11 cellular contexts compared by ENCODE assay signal in the genomic region with DNA sequence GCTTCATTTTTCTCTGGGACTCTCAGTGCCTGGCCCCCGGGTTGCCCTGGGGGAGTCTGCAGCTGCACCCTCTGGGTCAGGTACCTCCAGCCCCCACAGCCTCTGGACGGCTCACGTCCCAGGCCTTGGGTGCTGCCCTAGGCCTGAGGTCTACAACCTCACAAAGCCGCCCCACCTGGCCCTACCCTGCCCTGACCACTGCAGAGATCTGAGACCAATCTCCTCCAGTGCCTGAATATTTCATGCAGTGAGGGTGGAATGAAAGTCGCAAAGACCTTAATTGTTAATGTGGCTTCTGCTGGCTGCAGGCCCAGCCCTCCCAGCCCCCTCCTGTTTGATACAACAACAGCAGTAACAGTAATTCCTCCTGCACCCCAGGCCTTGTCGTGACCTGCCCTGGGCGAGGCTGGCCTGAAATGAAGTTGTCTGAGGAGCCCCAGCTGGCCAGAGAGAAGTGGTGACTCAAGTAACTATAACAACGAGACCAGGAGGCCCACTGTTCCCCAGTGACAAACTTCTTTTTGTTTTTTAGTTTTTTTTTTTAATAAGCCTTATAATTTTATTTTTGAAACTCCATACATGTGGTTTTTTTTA. TPM values are rescaled to one million over a fixed set of nuclear protein-coding genes. Genes with fewer than 3 reads are reported as not detected.
DNase-seq lines count a peak whose midpoint lies in the region; FAIRE-seq and TF ChIP-seq lines count a peak whose summit lies in the region.
"Had no signal": no experiment of that assay in that cellular context is flagged by ENCODE, and none has a peak within 500 bp of the region (broad histone marks: within the 10 kb centered on the region; RNA-seq: fewer than 3 reads in every experiment).

No MANE protein-coding gene starts in this region.

- H2BK15ac ChIP-seq in H1 (ENCODE audit: low read length): no peak overlapping the region

- no peak overlapping the region for H3K56ac ChIP-seq in H1 (replicated peaks; ENCODE audit: insufficient read length, low read depth, low read length)

- H3K27me3 ChIP-seq in MG63 (no peaks in the 10 kb centered on the region), H1 (replicated peaks in 1 of 4; ENCODE audit: control insufficient read depth in 3 of 4, extremely low read depth in 1 of 4, insufficient read depth in 3 of 4, low read length in 3 of 4) (no peaks in the 10 kb centered on the region; a peak in 1 of 7 replicates), mucosa of stomach (ENCODE audit: control insufficient read depth, insufficient read depth, low read length) (no peaks in the 10 kb centered on the region), sigmoid colon (no peaks in the 10 kb centered on the region), tibial artery (peaks cover 0 to 23% of the 10 kb centered on the region in 2 donors)
- H3K27me3 ChIP-seq: esophagus muscularis mucosa had no signal

- CTCF ChIA-PET in H1 (lab: Charles Lee; ENCODE audit: partially characterized antibody): no interaction called here

- H2AFZ ChIP-seq in H1 (ENCODE audit: low read length): no peak overlapping the region

- no peak overlapping the region for H4K91ac ChIP-seq in H1 (replicated peaks; ENCODE audit: insufficient read length, low read length)

- H2BK12ac ChIP-seq in H1 (ENCODE audit: low read depth, low read length): 0 out of 2 replicates have a peak overlapping the region, but pooled peaks have one; percentile 23

- H3K4me1 ChIP-seq in H1 (replicated peaks in 1 of 4; ENCODE audit: control insufficient read depth in 3 of 4, insufficient read depth in 4 of 4, low read length in 3 of 4) (peaks cover 0 to 6% (median 0%) of the 10 kb centered on the region in 4 experiments; a peak in 2 of 7 replicates), mucosa of stomach (ENCODE audit: control insufficient read depth, insufficient read depth, low read length) (peaks cover 23% of the 10 kb centered on the region), sigmoid colon (peaks cover 0 to 6% (median 3%) of the 10 kb centered on the region in 4 donors), tibial artery (peaks cover 0 to 6% (median 3%) of the 10 kb centered on the region in 4 donors)

- no peaks in the 10 kb centered on the region for H4K20me1 ChIP-seq in H1 (replicated peaks in 1 of 2; ENCODE audit: control insufficient read depth in 1 of 2, insufficient read depth in 2 of 2, low read length in 2 of 2)

- H3K4me2 ChIP-seq in H1 (ENCODE audit: insufficient read depth in 1 of 2, low read depth in 2 of 2, low read length in 2 of 2): no peak overlapping the region

- no peak overlapping the region for H2BK120ac ChIP-seq in H1 (replicated peaks; ENCODE audit: low read depth, low read length)

- DNase-seq in EH (ENCODE audit: low read depth) (peak; percentile 45), MG63 (peak; percentile 59), H1 (ENCODE audit: low read depth in 1 of 2, low spot score in 2 of 2) (no peak), nucleus accumbens (lab: John Stamatoyannopoulos, UW) (no peak), sigmoid colon (no peak), tibial artery (no peak), posterior vena cava (ENCODE audit: low spot score) (no peak)
- DNase-seq: NCI-H1436 treated with DMSO at 0.1 percent for 48 hours; stimulated activated CD4-positive, alpha-beta T cell treated with anti-CD3 and anti-CD28 coated beads, Interleukin-4, amount 100 ng/mL, for 24 hours had no signal

- WGBS in H1 (ENCODE audit: extremely low coverage in 1 of 2, insufficient coverage in 1 of 2, insufficient read length in 1 of 2, insufficient replicate concordance in 2 of 2, low coverage in 1 of 2, low lambda C conversion rate in 2 of 2, missing lambda C conversion rate in 1 of 2), 2 experiments: 88% methylated on average over 8 of the region's 8 CpGs; no CpG with 5 or more reads in 1 of the 2 experiments
- 71 to 76% methylated on average over 8 of the region's 8 CpGs for WGBS in sigmoid colon, 2 donors

- H2AK5ac ChIP-seq in H1 (ENCODE audit: low read depth, low read length): no peak overlapping the region

- no peak for TF ChIP-seq RAD21 in H1 (IDR thresholded peaks at IDR 0.05 in 1 of 2, conservative IDR thresholded peaks at IDR 0.05 in 1 of 2; ENCODE audit: low read depth in 2 of 2, low read length in 2 of 2)

- TF ChIP-seq EP300 in H1 (IDR thresholded peaks at IDR 0.05; ENCODE audit: borderline replicate concordance in 1 of 2, low read depth in 2 of 2, low read length in 2 of 2) (no peak), sigmoid colon (IDR thresholded peaks at IDR 0.05) (no peak)

- TF ChIP-seq CTCF in H1 (IDR thresholded peaks at IDR 0.05; ENCODE audit: control extremely low read depth in 1 of 3, insufficient read depth in 1 of 3, low read depth in 1 of 3, low read length in 3 of 3) (no peak), sigmoid colon (IDR thresholded peaks at IDR 0.05) (no peak), tibial artery (IDR thresholded peaks at IDR 0.05) (no peak)

- H4K5ac ChIP-seq in H1 (ENCODE audit: insufficient read length, low read depth, low read length): no peak overlapping the region

- H2BK5ac ChIP-seq in H1 (ENCODE audit: low read depth, low read length): no peak overlapping the region

- no peak overlapping the region for H3K14ac ChIP-seq in H1 (ENCODE audit: insufficient read length)

- intact Hi-C loops in sigmoid colon (cut with DNase I) (no loop called here), tibial artery (cut with DNase I; ENCODE audit: low total_unique reads) (no loop called here), posterior vena cava (cut with DNase I) (no loop called here)

- H3K36me3 ChIP-seq in MG63 (no peaks in the 10 kb centered on the region), H1 (ENCODE audit: control insufficient read depth in 2 of 4, insufficient read depth in 4 of 4, low read length in 3 of 4) (no peaks in the 10 kb centered on the region), mucosa of stomach (ENCODE audit: control insufficient read depth, insufficient read depth, low read length) (no peaks in the 10 kb centered on the region), sigmoid colon (no peaks in the 10 kb centered on the region), tibial artery (no peaks in the 10 kb centered on the region)
- H3K36me3 ChIP-seq: esophagus muscularis mucosa had no signal

- FAIRE-seq in H1 (lab: Jason Lieb, UNC): no peak

- no peaks in the 10 kb centered on the region for H3K79me2 ChIP-seq in H1 (ENCODE audit: control insufficient read depth in 1 of 2, insufficient read depth in 2 of 2, low read length in 2 of 2)

- no peak overlapping the region for H3K27ac ChIP-seq in H1 (ENCODE audit: low read depth, low read length)
- no peak overlapping the region for H3K27ac ChIP-seq in sigmoid colon
- no peak overlapping the region for H3K27ac ChIP-seq in tibial artery
- H3K27ac ChIP-seq: esophagus muscularis mucosa had no signal

- no peak overlapping the region for H3K23ac ChIP-seq in H1 (ENCODE audit: insufficient read length)

- H3K9me3 ChIP-seq in MG63 (no peaks in the 10 kb centered on the region), H1 (ENCODE audit: insufficient read depth in 2 of 2, low read depth in 1 of 2, low read length in 1 of 2) (no peaks in the 10 kb centered on the region), mucosa of stomach (ENCODE audit: control insufficient read depth, low read length) (no peaks in the 10 kb centered on the region), sigmoid colon (no peaks in the 10 kb centered on the region), tibial artery (no peaks in the 10 kb centered on the region)
- H3K9me3 ChIP-seq: esophagus muscularis mucosa had no signal

- no peak overlapping the region; a peak in 1 of 7 replicates for H3K9ac ChIP-seq in H1 (replicated peaks in 1 of 4; ENCODE audit: extremely low read depth in 1 of 4, low read depth in 3 of 4, low read length in 3 of 4)
- H3K9ac ChIP-seq in mucosa of stomach (ENCODE audit: low read length): peak overlapping the region; percentile 17

- H3K4me3 ChIP-seq in MG63: no peak overlapping the region
- no peak overlapping the region for H3K4me3 ChIP-seq in H1 (ENCODE audit: extremely low read depth in 1 of 4, insufficient read depth in 2 of 4, low read depth in 3 of 4, low read length in 4 of 4)
- no peak overlapping the region for H3K4me3 ChIP-seq in mucosa of stomach (ENCODE audit: low read length)
- no peak overlapping the region for H3K4me3 ChIP-seq in sigmoid colon
- no peak overlapping the region for H3K4me3 ChIP-seq in tibial artery
- H3K4me3 ChIP-seq: esophagus muscularis mucosa had no signal

- H3K18ac ChIP-seq in H1 (ENCODE audit: extremely low read depth, low read length): no peak overlapping the region

- no peak overlapping the region for H2BK20ac ChIP-seq in H1 (ENCODE audit: low read length)

- TF ChIP-seq POLR2A in H1 (IDR thresholded peaks at IDR 0.05; ENCODE audit: control extremely low read depth in 1 of 2, low read depth in 2 of 2, low read length in 2 of 2) (no peak), sigmoid colon (IDR thresholded peaks at IDR 0.05) (no peak)

- H4K8ac ChIP-seq in H1 (ENCODE audit: extremely low read depth, insufficient read depth, low read length): no peak overlapping the region

- H3K79me1 ChIP-seq in H1 (ENCODE audit: low read depth, low read length): no peaks in the 10 kb centered on the region

- peaks cover 2% of the 10 kb centered on the region; the same call in 1 of the 2 replicates for H3K23me2 ChIP-seq in H1 (ENCODE audit: low read depth, low read length)

- POLR2A ChIA-PET in H1 (lab: Charles Lee; ENCODE audit: partially characterized antibody): no interaction called here

- H3K4ac ChIP-seq in H1 (replicated peaks; ENCODE audit: insufficient read length, low read depth, low read length): no peak overlapping the region

RNA-seq across cellular contexts. Expression of a gene that starts 8.8 kb away (rescaled TPM):
- 19.9 and 22.2 TPM in 2 replicates for total RNA-seq in MG63 (2014; rRNA removed; shearing (Covaris generic); ENCODE audit: low replicate concordance)
- total RNA-seq in H1 (2021; fragmentation: NEBNext Ultra II Directional; extraction: Animal tissue kit (Norgen Biotek cat#: 25700)): 35.8 and 38.6 TPM in 2 replicates
- polyA plus RNA-seq in H1 (2011; rRNA removed) (16.8 and 26.4 TPM in 2 replicates), sigmoid colon (10 to 100 TPM; 12.6 to 79.0 (median 49.9) TPM)
- polyA plus RNA-seq in H1 (2011; cell fraction: cytosol; rRNA removed): 18.1 TPM
- 31.7 TPM for polyA plus RNA-seq in H1 (2011; cell fraction: nucleus; rRNA removed)
- polyA plus RNA-seq in H1 (2012, experiment 1 of 2): 18.2 to 30.0 TPM (median 25.2 TPM) in 4 replicates
- 32.9 TPM for polyA plus RNA-seq in H1 (2012, experiment 2 of 2)
- polyA plus RNA-seq in H1 (2013, experiment 1 of 2): 15.1 TPM
- polyA plus RNA-seq in H1 (2013, experiment 2 of 2): 15.5 TPM
- polyA minus RNA-seq in H1 (2011; rRNA and poly(A)+ RNA removed): 22.2 and 22.8 TPM in 2 replicates
- polyA minus RNA-seq in H1 (2011; cell fraction: cytosol; rRNA and poly(A)+ RNA removed): 23.3 TPM
- polyA minus RNA-seq in H1 (2011; cell fraction: nucleus; rRNA and poly(A)+ RNA removed): 19.6 TPM
- total RNA-seq in sigmoid colon (10 to 100 TPM; 11.4 to 31.9 (median 23.9) TPM), posterior vena cava (10 to 100 TPM; 19.8 to 28.2 TPM)

RNA-seq across cellular contexts. Expression of a gene that starts 32.1 kb away (rescaled TPM):
- total RNA-seq in MG63 (2014; rRNA removed; shearing (Covaris generic); ENCODE audit: low replicate concordance): not detected in 2 replicates
- total RNA-seq in H1 (2021; fragmentation: NEBNext Ultra II Directional; extraction: Animal tissue kit (Norgen Biotek cat#: 25700)): 2.6 and 3.1 TPM in 2 replicates
- polyA plus RNA-seq in H1 (2011; rRNA removed) (1.5 and 2.1 TPM in 2 replicates), sigmoid colon (under 1 TPM in 1 of 3 donors, not detected in 2; 0.80 TPM)
- polyA plus RNA-seq in H1 (2011; cell fraction: cytosol; rRNA removed): 1.4 TPM
- polyA plus RNA-seq in H1 (2011; cell fraction: nucleus; rRNA removed): 3.1 TPM
- polyA plus RNA-seq in H1 (2012, experiment 1 of 2): 1.0 to 2.0 TPM (median 1.8 TPM) in 4 replicates
- 1.2 TPM for polyA plus RNA-seq in H1 (2012, experiment 2 of 2)
- 1.2 TPM for polyA plus RNA-seq in H1 (2013, experiment 1 of 2)
- 1.6 TPM for polyA plus RNA-seq in H1 (2013, experiment 2 of 2)
- 1.4 and 1.5 TPM in 2 replicates for polyA minus RNA-seq in H1 (2011; rRNA and poly(A)+ RNA removed)
- polyA minus RNA-seq in H1 (2011; cell fraction: cytosol; rRNA and poly(A)+ RNA removed): 1.7 TPM
- 3.8 TPM for polyA minus RNA-seq in H1 (2011; cell fraction: nucleus; rRNA and poly(A)+ RNA removed)
- total RNA-seq in sigmoid colon (10 to 100 TPM in 1 of 4 donors, 1 to 10 TPM in 3; 3.6 to 10.8 (median 7.0) TPM), posterior vena cava (10 to 100 TPM; 10.9 to 11.6 TPM)

Comparison
In these comparisons a context has a peak if more than half of its experiments do, and no peak if none do; other contexts are left out.
1. DNase-seq: peak in EH (single experiment) and MG63 (single experiment); none in H1 (0 of 2), nucleus accumbens (0 of 56), sigmoid colon (single experiment), tibial artery (0 of 2) and posterior vena cava (single experiment).